Comparison of ENCODE assay signal across 14 cellular contexts in genomic region chr12:27303139-27304111, GRCh38. TPM values are rescaled to one million over a fixed set of nuclear protein-coding genes. Genes with fewer than 3 reads are reported as not detected.
DNase-seq lines count a peak whose midpoint lies in the region; ATAC-seq and TF ChIP-seq lines count a peak whose summit lies in the region.
"Had no signal": no experiment of that assay in that cellular context is flagged by ENCODE, and none has a peak within 500 bp of the region (broad histone marks: within the 10 kb centered on the region; RNA-seq: fewer than 3 reads in every experiment).

No MANE protein-coding gene starts in this region.

- H3T11ph ChIP-seq in H9 (ENCODE audit: low read length): no peak overlapping the region

- H3K36me3 ChIP-seq in CD4-positive, CD25-positive, alpha-beta regulatory T cell (ENCODE audit: control insufficient read depth, insufficient read depth, low read length): peaks cover 8% of the 10 kb centered on the region

- no peaks in the 10 kb centered on the region for H3K9me3 ChIP-seq in CD4-positive, CD25-positive, alpha-beta regulatory T cell (ENCODE audit: control insufficient read depth in 2 of 2, low read length in 2 of 2)
- no peaks in the 10 kb centered on the region for H3K9me3 ChIP-seq in T-helper 17 cell (ENCODE audit: control insufficient read depth, low read length, poor library complexity, severe bottlenecking)
- H3K9me3 ChIP-seq in H9 (ENCODE audit: control insufficient read depth, low read depth, low read length): no peaks in the 10 kb centered on the region

- no peak overlapping the region for H3K14ac ChIP-seq in H9 (ENCODE audit: insufficient read depth, low read length)

- H3K4me3 Mint-ChIP-seq in CD4-positive, CD25-positive, alpha-beta regulatory T cell: no peak overlapping the region
- no peak overlapping the region for H3K4me3 Mint-ChIP-seq in T-helper 17 cell
- no peak overlapping the region for H3K4me3 Mint-ChIP-seq in memory B cell
- H3K4me3 Mint-ChIP-seq in H9: no peak overlapping the region
- H3K4me3 Mint-ChIP-seq: neural crest cell had no signal

- H3K4me1 ChIP-seq in CD4-positive, CD25-positive, alpha-beta regulatory T cell (ENCODE audit: control insufficient read depth, insufficient read depth, low read length, poor library complexity, severe bottlenecking): no peaks in the 10 kb centered on the region
- no peaks in the 10 kb centered on the region for H3K4me1 ChIP-seq in H9 (ENCODE audit: insufficient read depth, low read length)

- no peak overlapping the region for H2BK12ac ChIP-seq in H9 (ENCODE audit: insufficient read length, low read depth, low read length)

- ATAC-seq in CD4-positive, CD25-positive, alpha-beta regulatory T cell (ENCODE audit: low read depth in 2 of 2): no peak
- ATAC-seq in T-helper 17 cell (no peak), memory B cell (ENCODE audit: low read depth) (no peak), GM21619 (IDR thresholded peaks at IDR 0.05; ENCODE audit: unreplicated experiment) (no peak)

- no peaks in the 10 kb centered on the region for H3K27me3 ChIP-seq in CD4-positive, CD25-positive, alpha-beta regulatory T cell (ENCODE audit: control insufficient read depth, insufficient read depth, low read length)
- no peaks in the 10 kb centered on the region for H3K27me3 ChIP-seq in H9 (ENCODE audit: insufficient read depth, low read length)

- H2AFZ ChIP-seq in H9 (ENCODE audit: low read length): no peak overlapping the region

- H4K91ac ChIP-seq in H9 (ENCODE audit: insufficient read length, low read depth, low read length): no peak overlapping the region

- no peaks in the 10 kb centered on the region for H3K79me2 ChIP-seq in H9 (ENCODE audit: insufficient read depth, low read length)

- WGBS in H9 (ENCODE audit: extremely low coverage, insufficient read length, low lambda C conversion rate): 100% methylated on average over 2 of the region's 3 CpGs

- H4K20me1 ChIP-seq in H9 (ENCODE audit: control insufficient read depth, insufficient read depth, insufficient read length): no peaks in the 10 kb centered on the region

- H3K36me3 Mint-ChIP-seq in CD4-positive, CD25-positive, alpha-beta regulatory T cell: peaks cover 18% of the 10 kb centered on the region
- H3K36me3 Mint-ChIP-seq in T-helper 17 cell (ENCODE audit: low read depth) (peaks cover 6% of the 10 kb centered on the region), memory B cell (peaks cover 13% of the 10 kb centered on the region), H9 (ENCODE audit: insufficient read depth in 1 of 3, low read depth in 3 of 3) (peaks cover 11 to 29% (median 28%) of the 10 kb centered on the region in 3 experiments)

- no peak overlapping the region for H2BK20ac ChIP-seq in H9 (ENCODE audit: low read depth, low read length, poor library complexity, severe bottlenecking)

- TF ChIP-seq CTCF in H9 (conservative IDR thresholded peaks at IDR 0.05): no peak

- no peak overlapping the region for H3K4me3 ChIP-seq in CD4-positive, CD25-positive, alpha-beta regulatory T cell (ENCODE audit: low read depth, low read length)

- H3K4me1 Mint-ChIP-seq in CD4-positive, CD25-positive, alpha-beta regulatory T cell: peaks cover 0 to 18% (median 0%) of the 10 kb centered on the region in 4 donors
- peaks cover 8% of the 10 kb centered on the region for H3K4me1 Mint-ChIP-seq in T-helper 17 cell
- H3K4me1 Mint-ChIP-seq in memory B cell: no peaks in the 10 kb centered on the region
- no peaks in the 10 kb centered on the region for H3K4me1 Mint-ChIP-seq in H9
- H3K4me1 Mint-ChIP-seq: neural crest cell had no signal

- H3K27ac ChIP-seq in CD4-positive, CD25-positive, alpha-beta regulatory T cell (ENCODE audit: insufficient read depth, low read length, poor library complexity, severe bottlenecking): no peak overlapping the region
- no peak overlapping the region for H3K27ac ChIP-seq in H9 (ENCODE audit: insufficient read length, low read depth, low read length)
- H3K27ac ChIP-seq: C4-2B had no signal

- no peaks in the 10 kb centered on the region for H3K23me2 ChIP-seq in H9 (ENCODE audit: insufficient read length, low read depth, low read length, poor library complexity, severe bottlenecking)

- no peaks in the 10 kb centered on the region for H3K79me1 ChIP-seq in H9 (ENCODE audit: insufficient read depth, low read depth, low read length, poor library complexity, severe bottlenecking)

- H2BK15ac ChIP-seq in H9 (ENCODE audit: low read depth, low read length): no peak overlapping the region

- no peak overlapping the region for H3K4me2 ChIP-seq in H9 (ENCODE audit: insufficient read depth, insufficient read length, low read length)

- peak overlapping the region in 2 of 3 donors; percentile 0 to 32 for H3K27ac Mint-ChIP-seq in CD4-positive, CD25-positive, alpha-beta regulatory T cell
- H3K27ac Mint-ChIP-seq in T-helper 17 cell: peak overlapping the region; percentile 89
- H3K27ac Mint-ChIP-seq in memory B cell: peak overlapping the region; percentile 3
- H3K27ac Mint-ChIP-seq in H9: peak overlapping the region in 1 of 3 experiments; percentile 59; a peak in 2 of 7 replicates

- H2BK120ac ChIP-seq in H9 (ENCODE audit: low read depth, low read length, poor library complexity, severe bottlenecking): no peak overlapping the region

- no peak overlapping the region for H2BK5ac ChIP-seq in H9 (ENCODE audit: insufficient read length, low read length)

- no peak overlapping the region for H2AK5ac ChIP-seq in H9 (ENCODE audit: insufficient read length, low read length)

- H3K4ac ChIP-seq in H9 (ENCODE audit: low read depth, low read length): no peak overlapping the region

- no peak overlapping the region for H3K18ac ChIP-seq in H9 (ENCODE audit: insufficient read length, low read depth, low read length)

- no peak overlapping the region for H3K9ac ChIP-seq in H9 (ENCODE audit: extremely low read depth, insufficient read length, low read length)

- H4K8ac ChIP-seq in H9 (replicated peaks; ENCODE audit: insufficient read length, low read depth, low read length): no peak overlapping the region

- H3K9me3 Mint-ChIP-seq in CD4-positive, CD25-positive, alpha-beta regulatory T cell: no peaks in the 10 kb centered on the region
- H3K9me3 Mint-ChIP-seq in memory B cell (no peaks in the 10 kb centered on the region), H9 (peaks cover 7 to 9% of the 10 kb centered on the region in 2 experiments; a peak in 4 of 5 replicates)

- no peak overlapping the region for H4K5ac ChIP-seq in H9 (ENCODE audit: insufficient read length, low read depth, low read length)

- H3K56ac ChIP-seq in H9 (ENCODE audit: insufficient read length, low read depth, low read length): no peak overlapping the region

- no peaks in the 10 kb centered on the region for H3K27me3 Mint-ChIP-seq in CD4-positive, CD25-positive, alpha-beta regulatory T cell
- no peaks in the 10 kb centered on the region for H3K27me3 Mint-ChIP-seq in T-helper 17 cell
- H3K27me3 Mint-ChIP-seq in memory B cell: no peaks in the 10 kb centered on the region
- H3K27me3 Mint-ChIP-seq in H9 (ENCODE audit: low read depth): no peaks in the 10 kb centered on the region

- DNase-seq in CD4-positive, CD25-positive, alpha-beta regulatory T cell: no peak
- DNase-seq in DMS79 (lab: John Stamatoyannopoulos, UW): peak; percentile 3
- DNase-seq in T-helper 17 cell: no peak
- no peak for DNase-seq in memory B cell (ENCODE audit: low spot score in 2 of 2)
- no peak for DNase-seq in effector CD4-positive, alpha-beta T cell
- DNase-seq in NCI-H1048 (lab: John Stamatoyannopoulos, UW): no peak
- no peak for DNase-seq in H9
- DNase-seq: activated naive CD4-positive, alpha-beta T cell; erythroblast; hypothalamus; SIG-M5 had no signal

- H3K23ac ChIP-seq in H9 (ENCODE audit: insufficient read length, low read depth, low read length): no peak overlapping the region

RNA-seq across cellular contexts. Expression of gene BMAL2, which starts 29.2 kb away (rescaled TPM):
- total RNA-seq in CD4-positive, CD25-positive, alpha-beta regulatory T cell: 2.2 TPM
- 1 to 10 TPM in 3 of 4 donors, under 1 TPM in 1; 0.21 to 3.0 (median 2.0) TPM for polyA plus RNA-seq in CD4-positive, CD25-positive, alpha-beta regulatory T cell
- total RNA-seq in T-helper 17 cell (1 to 10 TPM; 1.2 to 2.0 TPM), H9 (2021) (22.7 and 23.1 TPM in 2 replicates)

RNA-seq across cellular contexts. Expression of gene STK38L, which starts 59.3 kb away (rescaled TPM):
- 21.7 TPM for total RNA-seq in CD4-positive, CD25-positive, alpha-beta regulatory T cell
- polyA plus RNA-seq in CD4-positive, CD25-positive, alpha-beta regulatory T cell: 10 to 100 TPM; 10.6 to 15.2 (median 14.0) TPM
- 10 to 100 TPM; 13.3 to 18.7 TPM for total RNA-seq in T-helper 17 cell
- 44.9 and 47.9 TPM in 2 replicates for total RNA-seq in H9 (2021)
